In the genomic region with DNA sequence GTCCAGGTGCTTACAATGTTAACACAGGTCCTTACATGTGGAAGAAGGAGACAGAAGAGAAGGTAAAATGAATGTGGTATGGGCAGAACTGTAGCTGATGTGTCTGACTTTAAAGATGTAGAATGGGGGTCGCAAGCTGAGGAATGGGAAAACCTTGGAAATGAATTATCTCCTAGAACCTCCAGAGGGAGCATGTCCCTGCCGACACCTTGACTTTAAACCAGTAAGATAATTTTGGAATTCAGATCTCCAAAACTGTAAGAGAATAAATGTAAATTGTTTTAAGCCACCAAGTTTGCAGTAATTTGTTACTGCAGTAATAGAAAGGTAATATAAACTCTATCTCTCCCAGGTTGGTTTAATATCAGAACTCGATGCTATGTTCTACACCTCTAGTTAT, we compare ENCODE assay signal across 1 cellular context.
TF ChIP-seq lines count a peak whose summit lies in the region.

No MANE protein-coding gene starts in this region.

TF ChIP-seq in liver, 16 proteins besides CTCF, POLR2A, EP300 and RAD21 (continued from another document):
- TF ChIP-seq, protein P1, sequence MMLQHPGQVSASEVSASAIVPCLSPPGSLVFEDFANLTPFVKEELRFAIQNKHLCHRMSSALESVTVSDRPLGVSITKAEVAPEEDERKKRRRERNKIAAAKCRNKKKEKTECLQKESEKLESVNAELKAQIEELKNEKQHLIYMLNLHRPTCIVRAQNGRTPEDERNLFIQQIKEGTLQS (IDR thresholded peaks at IDR 0.05), result no peak
